12 cellular contexts compared by ENCODE assay signal in genomic region chr4:176193898-176194297, GRCh38. TPM values are rescaled to one million over a fixed set of nuclear protein-coding genes. Genes with fewer than 3 reads are reported as not detected.
DNase-seq lines count a peak whose midpoint lies in the region; ATAC-seq lines count a peak whose summit lies in the region.
"Had no signal": no experiment of that assay in that cellular context is flagged by ENCODE, and none has a peak within 500 bp of the region (broad histone marks: within the 10 kb centered on the region; RNA-seq: fewer than 3 reads in every experiment).

No MANE protein-coding gene starts in this region.

- no peaks in the 10 kb centered on the region for H3K27me3 ChIP-seq in mesenchymal stem cell (ENCODE audit: control insufficient read depth in 1 of 2, insufficient read depth in 1 of 2, low read length in 2 of 2)

- no peak overlapping the region for H3K4me2 ChIP-seq in mesenchymal stem cell (ENCODE audit: low read length, poor library complexity, severe bottlenecking)

- peak overlapping the region; percentile 85 for H3K9ac ChIP-seq in mesenchymal stem cell (ENCODE audit: low read length)

- H3K79me1 ChIP-seq in mesenchymal stem cell (replicated peaks; ENCODE audit: low read length, poor library complexity, severe bottlenecking) = no peaks in the 10 kb centered on the region

- peaks cover 47% of the 10 kb centered on the region for H3K27me3 Mint-ChIP-seq in activated T-helper 2 cell treated with anti-CD3 and anti-CD28 coated beads, Interferon-gamma antibody, Interleukin-2, Interleukin-4, amounts not matched to agents 10 μg/mL and 5 μg/mL and 100 μg/mL, durations not matched to agents 14 hours and 24 hours and 36 hours (ENCODE audit: low read depth)

- H3K4me1 Mint-ChIP-seq in activated T-helper 2 cell treated with anti-CD3 and anti-CD28 coated beads, Interferon-gamma antibody, Interleukin-2, Interleukin-4, amounts not matched to agents 10 μg/mL and 5 μg/mL and 100 μg/mL, durations not matched to agents 14 hours and 24 hours and 36 hours (ENCODE audit: low read depth) = peaks cover 25% of the 10 kb centered on the region

- H3K9me3 Mint-ChIP-seq in activated T-helper 2 cell treated with anti-CD3 and anti-CD28 coated beads, Interferon-gamma antibody, Interleukin-2, Interleukin-4, amounts not matched to agents 10 μg/mL and 5 μg/mL and 100 μg/mL, durations not matched to agents 14 hours and 24 hours and 36 hours = peaks cover 3% of the 10 kb centered on the region
- H3K9me3 Mint-ChIP-seq: CD14-positive monocyte had no signal

- no peak for ATAC-seq in left ventricle myocardium superior

- H3K36me3 Mint-ChIP-seq in activated T-helper 2 cell treated with anti-CD3 and anti-CD28 coated beads, Interferon-gamma antibody, Interleukin-2, Interleukin-4, amounts not matched to agents 10 μg/mL and 5 μg/mL and 100 μg/mL, durations not matched to agents 14 hours and 24 hours and 36 hours (ENCODE audit: low read depth) = peaks cover 3% of the 10 kb centered on the region
- H3K36me3 Mint-ChIP-seq: CD14-positive monocyte had no signal

- no peak overlapping the region for H2BK5ac ChIP-seq in mesenchymal stem cell (ENCODE audit: low read depth, low read length, poor library complexity, severe bottlenecking)

- H4K91ac ChIP-seq in mesenchymal stem cell (ENCODE audit: low read length) = no peak overlapping the region

- DNase-seq in activated effector memory CD4-positive, alpha-beta T cell treated with anti-CD3 and anti-CD28 coated beads, Interleukin-2, amount 50 U/mL, for 16 hours = peak; percentile 70
- DNase-seq in activated effector memory CD4-positive, alpha-beta T cell treated with Interleukin-2 at 50 U/mL for 16 hours = no peak
- DNase-seq in activated T-helper 2 cell treated with anti-CD3 and anti-CD28 coated beads, Interferon-gamma antibody, Interleukin-2, Interleukin-4, amounts not matched to agents 10 μg/mL and 5 μg/mL and 100 μg/mL, durations not matched to agents 14 hours and 24 hours and 36 hours (ENCODE audit: low spot score) = no peak
- DNase-seq in mesenchymal stem cell (peak; percentile 71), stromal cell of bone marrow (ENCODE audit: low read depth) (peak; percentile 79), NCI-H524 (lab: John Stamatoyannopoulos, UW) (no peak), NCI-H1694 (lab: John Stamatoyannopoulos, UW) (no peak), left ventricle myocardium superior (no peak)
- DNase-seq: foreskin melanocyte, NCI-H2171 had no signal

- H3K36me3 ChIP-seq in mesenchymal stem cell (ENCODE audit: control insufficient read depth in 1 of 2, insufficient read depth in 2 of 2, low read depth in 1 of 2, low read length in 2 of 2) = no peaks in the 10 kb centered on the region
- H3K36me3 ChIP-seq: HAP-1 had no signal

- WGBS in mesenchymal stem cell = 51% methylated on average over 4 of the region's 4 CpGs

- H2BK12ac ChIP-seq in mesenchymal stem cell (ENCODE audit: low read length in 2 of 2) = no peak overlapping the region

- H3K4me3 Mint-ChIP-seq in activated T-helper 2 cell treated with anti-CD3 and anti-CD28 coated beads, Interferon-gamma antibody, Interleukin-2, Interleukin-4, amounts not matched to agents 10 μg/mL and 5 μg/mL and 100 μg/mL, durations not matched to agents 14 hours and 24 hours and 36 hours (ENCODE audit: low read depth) = peak overlapping the region; percentile 2

- no peaks in the 10 kb centered on the region for H3K9me3 ChIP-seq in mesenchymal stem cell (ENCODE audit: control insufficient read depth, low read length)
- H3K9me3 ChIP-seq: HAP-1 had no signal

- no peak overlapping the region for H4K8ac ChIP-seq in mesenchymal stem cell (ENCODE audit: low read length)

- peak overlapping the region in 1 of 2 experiments; percentile 35 for H3K4me3 ChIP-seq in mesenchymal stem cell (ENCODE audit: insufficient read depth in 1 of 2, low read depth in 1 of 2, low read length in 2 of 2)
- H3K4me3 ChIP-seq: HAP-1 had no signal

- H2AK5ac ChIP-seq in mesenchymal stem cell (ENCODE audit: low read length, severe bottlenecking) = no peak overlapping the region

- no peak overlapping the region for H3K27ac ChIP-seq in mesenchymal stem cell (ENCODE audit: low read length, poor library complexity, severe bottlenecking)

- intact Hi-C loops in activated T-helper 2 cell treated with anti-CD3 and anti-CD28 coated beads, Interferon-gamma antibody, Interleukin-2, Interleukin-4, amounts not matched to agents 10 μg/mL and 5 μg/mL and 100 μg/mL, durations not matched to agents 14 hours and 24 hours and 36 hours (cut with micrococcal nuclease) = loop anchor here (2.0 to 10.0 kb wide), 3 partner anchors 129 to 709 kb away; partner anchors contain the start of gene WDR17
- intact Hi-C loops in left ventricle myocardium superior (cut with micrococcal nuclease) = no loop called here

- H2BK120ac ChIP-seq in mesenchymal stem cell (ENCODE audit: low read depth, low read length) = no peak overlapping the region

- H3K23ac ChIP-seq in mesenchymal stem cell (ENCODE audit: low read length in 2 of 2) = no peak overlapping the region

- H3K27ac Mint-ChIP-seq in activated T-helper 2 cell treated with anti-CD3 and anti-CD28 coated beads, Interferon-gamma antibody, Interleukin-2, Interleukin-4, amounts not matched to agents 10 μg/mL and 5 μg/mL and 100 μg/mL, durations not matched to agents 14 hours and 24 hours and 36 hours = peak overlapping the region; percentile 77
- H3K27ac Mint-ChIP-seq: CD14-positive monocyte had no signal

- H3K4ac ChIP-seq in mesenchymal stem cell (ENCODE audit: low read depth in 1 of 2, low read length in 2 of 2) = no peak overlapping the region

- peaks cover 3% of the 10 kb centered on the region for H3K4me1 ChIP-seq in mesenchymal stem cell (ENCODE audit: control insufficient read depth, insufficient read depth, low read depth, low read length)

- H2AFZ ChIP-seq in mesenchymal stem cell (ENCODE audit: low read depth, low read length) = peak overlapping the region; percentile 46

- H3K18ac ChIP-seq in mesenchymal stem cell (ENCODE audit: low read depth in 1 of 2, low read length in 2 of 2) = no peak overlapping the region

- no peak overlapping the region for H2BK15ac ChIP-seq in mesenchymal stem cell (ENCODE audit: low read depth, poor library complexity, severe bottlenecking)

- no peak overlapping the region for H3K14ac ChIP-seq in mesenchymal stem cell (ENCODE audit: low read length in 2 of 2)

RNA-seq across cellular contexts. Expression of gene SPATA4, which starts 1.5 kb away (rescaled TPM):
- total RNA-seq in activated T-helper 2 cell treated with anti-CD3 and anti-CD28 coated beads, Interferon-gamma antibody, Interleukin-2, Interleukin-4, amounts not matched to agents 10 μg/mL and 5 μg/mL and 100 μg/mL, durations not matched to agents 14 hours and 24 hours and 36 hours = not detected in 2 replicates
- 0.04 TPM for polyA plus RNA-seq in mesenchymal stem cell (2013, experiment 1 of 2)
- 0.08 TPM for polyA plus RNA-seq in mesenchymal stem cell (2013, experiment 2 of 2)
- total RNA-seq in left ventricle myocardium superior = not detected
- polyA plus RNA-seq: CD14-positive monocyte had no signal

Comparison
In these comparisons a context has a peak if more than half of its experiments do, and no peak if none do; other contexts are left out.
1. DNase-seq: peak in activated effector memory CD4-positive, alpha-beta T cell treated with anti-CD3 and anti-CD28 coated beads, Interleukin-2, amount 50 U/mL, for 16 hours (single experiment), mesenchymal stem cell (single experiment) and stromal cell of bone marrow (single experiment); none in activated effector memory CD4-positive, alpha-beta T cell treated with Interleukin-2 at 50 U/mL for 16 hours (single experiment), activated T-helper 2 cell treated with anti-CD3 and anti-CD28 coated beads, Interferon-gamma antibody, Interleukin-2, Interleukin-4, amounts not matched to agents 10 μg/mL and 5 μg/mL and 100 μg/mL, durations not matched to agents 14 hours and 24 hours and 36 hours (single experiment), NCI-H524 (0 of 2), NCI-H1694 (single experiment) and left ventricle myocardium superior (single experiment).